ENCODE assay signal across 27 cellular contexts in genomic region chr3:24725514-24726255, GRCh38.
DNase-seq lines count a peak whose midpoint lies in the region; ATAC-seq and TF ChIP-seq lines count a peak whose summit lies in the region.
"Had no signal": no experiment of that assay in that cellular context is flagged by ENCODE, and none has a peak within 500 bp of the region (broad histone marks: within the 10 kb centered on the region; RNA-seq: fewer than 3 reads in every experiment).

No MANE protein-coding gene starts in this region.

- peaks cover 4% of the 10 kb centered on the region for H3K4me1 Mint-ChIP-seq in type B pancreatic cell (ENCODE audit: unreplicated experiment)
- no peaks in the 10 kb centered on the region for H3K4me1 Mint-ChIP-seq in activated CD8-positive, alpha-beta memory T cell treated with anti-CD3 and anti-CD28 coated beads, Interleukin-2, amount 10 ng/mL, durations not matched to agents 7 days and 5 days
- H3K4me1 Mint-ChIP-seq: CD4-positive, alpha-beta memory T cell; IgD-negative memory B cell had no signal

- CTCF ChIA-PET in PC-3 (lab: Charles Lee), result no interaction called here
- CTCF ChIA-PET in mammary epithelial cell (lab: Charles Lee; ENCODE audit: low non-redundant PET), result interaction anchor here (0.5 to 0.7 kb wide), 3 partner anchors 34 to 335 kb away, joined by 3 to 6 read pairs (median 3); no protein-coding TSS in a partner anchor
- CTCF ChIA-PET in activated CD8-positive, alpha-beta memory T cell treated with anti-CD3 and anti-CD28 coated beads, Interleukin-2, amount 10 ng/mL, durations not matched to agents 7 days and 5 days (lab: Charles Lee), result no interaction called here

- peak overlapping the region; percentile 64 for H3K27ac Mint-ChIP-seq in type B pancreatic cell
- no peak overlapping the region for H3K27ac Mint-ChIP-seq in activated CD8-positive, alpha-beta memory T cell treated with anti-CD3 and anti-CD28 coated beads, Interleukin-2, amount 10 ng/mL, durations not matched to agents 7 days and 5 days
- H3K27ac Mint-ChIP-seq: CD4-positive, alpha-beta memory T cell; IgD-negative memory B cell had no signal

- DNase-seq in PC-3 (peak; percentile 67), mammary epithelial cell (peak; percentile 58), hepatocyte (ENCODE audit: low spot score) (no peak), type B pancreatic cell (ENCODE audit: extremely low spot score, unreplicated experiment) (no peak), NCI-H82 treated with DMSO at 0.1 percent for 48 hours (lab: John Stamatoyannopoulos, UW; ENCODE audit: unreplicated experiment) (no peak)
- DNase-seq in activated CD8-positive, alpha-beta memory T cell treated with anti-CD3 and anti-CD28 coated beads, Interleukin-2, amount 10 ng/mL, durations not matched to agents 7 days and 5 days, result no peak
- DNase-seq: AML-193; CD4-positive, alpha-beta memory T cell; COR-L47; DMS79; EL; GF-D8; NCI-H1092; NCI-H1436; NCI-H187; NCI-H2081 treated with DMSO at 0.1 percent for 48 hours; NCI-H2171; NCI-H345; NCI-H524; NCI-H748 treated with DMSO at 0.1 percent for 48 hours; SHP77 had no signal

- H3K36me3 Mint-ChIP-seq in type B pancreatic cell, result no peaks in the 10 kb centered on the region
- no peaks in the 10 kb centered on the region for H3K36me3 Mint-ChIP-seq in activated CD8-positive, alpha-beta memory T cell treated with anti-CD3 and anti-CD28 coated beads, Interleukin-2, amount 10 ng/mL, durations not matched to agents 7 days and 5 days
- H3K36me3 Mint-ChIP-seq: CD4-positive, alpha-beta memory T cell; IgD-negative memory B cell had no signal

- H3K9ac ChIP-seq in PC-3 (ENCODE audit: low read length), result no peak overlapping the region
- H3K9ac ChIP-seq in mammary epithelial cell (ENCODE audit: insufficient read depth, low read length), result no peak overlapping the region
- H3K9ac ChIP-seq: BLaER1 treated with 17β-estradiol and CSF1 and Interleukin-3, amounts not matched to agents 10 nM and 100 nM; KMS-11 had no signal

- dilution Hi-C loops in mammary epithelial cell (cut with HindIII; ENCODE audit: low sequenced_read_pairs), result no loop called here

- no peaks in the 10 kb centered on the region for H3K36me3 ChIP-seq in PC-3 (ENCODE audit: low read depth, low read length)
- no peaks in the 10 kb centered on the region for H3K36me3 ChIP-seq in mammary epithelial cell (ENCODE audit: insufficient read depth, low read length)
- H3K36me3 ChIP-seq in hepatocyte (replicated peaks; ENCODE audit: insufficient read depth, low read depth), result no peaks in the 10 kb centered on the region
- H3K36me3 ChIP-seq: BLaER1 treated with 17β-estradiol and CSF1 and Interleukin-3, amounts not matched to agents 10 nM and 100 nM had no signal

- no peak overlapping the region for H3K4me3 Mint-ChIP-seq in type B pancreatic cell
- H3K4me3 Mint-ChIP-seq in activated CD8-positive, alpha-beta memory T cell treated with anti-CD3 and anti-CD28 coated beads, Interleukin-2, amount 10 ng/mL, durations not matched to agents 7 days and 5 days, result no peak overlapping the region
- H3K4me3 Mint-ChIP-seq: CD4-positive, alpha-beta memory T cell; IgD-negative memory B cell had no signal

- H3F3A ChIP-seq in PC-3 (ENCODE audit: low read length, unreplicated experiment), result no peaks in the 10 kb centered on the region

- H3K4me2 ChIP-seq in PC-3 (ENCODE audit: low read length) (no peak overlapping the region), mammary epithelial cell (ENCODE audit: insufficient read depth, low read depth, low read length) (peak overlapping the region; percentile 62), hepatocyte (no peak overlapping the region)
- H3K4me2 ChIP-seq: A549; BLaER1 treated with 17β-estradiol and CSF1 and Interleukin-3, amounts not matched to agents 10 nM and 100 nM; KMS-11 had no signal

- ATAC-seq in PC-3 (peak; percentile 61), GM18858 (IDR thresholded peaks at IDR 0.05; ENCODE audit: unreplicated experiment) (no peak)
- no peak for ATAC-seq in activated CD8-positive, alpha-beta memory T cell treated with anti-CD3 and anti-CD28 coated beads, Interleukin-2, amount 10 ng/mL, durations not matched to agents 7 days and 5 days
- ATAC-seq: A549 had no signal

- no TSS peak for BruUV-seq in PC-3 (replicated peaks; lab: Mats Ljungman, UMichigan)
- no TSS peak for BruUV-seq in mammary epithelial cell (replicated peaks; lab: Mats Ljungman, UMichigan)

- intact Hi-C loops in PC-3 (cut with micrococcal nuclease), result no loop called here
- intact Hi-C loops in mammary epithelial cell (cut with micrococcal nuclease), result no loop called here

- H3K79me2 ChIP-seq in PC-3 (ENCODE audit: low read length), result no peaks in the 10 kb centered on the region
- H3K79me2 ChIP-seq in mammary epithelial cell (ENCODE audit: insufficient read depth, low read length), result no peaks in the 10 kb centered on the region
- H3K79me2 ChIP-seq in hepatocyte, result no peaks in the 10 kb centered on the region

- TF ChIP-seq CTCF in PC-3 (conservative IDR thresholded peaks at IDR 0.05; ENCODE audit: low read depth, low read length) (no peak), mammary epithelial cell (conservative IDR thresholded peaks at IDR 0.05 in 1 of 2, IDR thresholded peaks at IDR 0.05 in 1 of 2; ENCODE audit: extremely low read depth in 1 of 2, insufficient read depth in 1 of 2, low read depth in 1 of 2, low read length in 2 of 2) (no peak), hepatocyte (IDR thresholded peaks at IDR 0.05; ENCODE audit: poor library complexity) (no peak), type B pancreatic cell (conservative IDR thresholded peaks at IDR 0.05) (no peak)

- peaks cover 4% of the 10 kb centered on the region for H3K9me3 Mint-ChIP-seq in type B pancreatic cell
- H3K9me3 Mint-ChIP-seq in activated CD8-positive, alpha-beta memory T cell treated with anti-CD3 and anti-CD28 coated beads, Interleukin-2, amount 10 ng/mL, durations not matched to agents 7 days and 5 days (ENCODE audit: low read depth), result no peaks in the 10 kb centered on the region

- no peaks in the 10 kb centered on the region for H3K27me3 Mint-ChIP-seq in type B pancreatic cell
- H3K27me3 Mint-ChIP-seq in activated CD8-positive, alpha-beta memory T cell treated with anti-CD3 and anti-CD28 coated beads, Interleukin-2, amount 10 ng/mL, durations not matched to agents 7 days and 5 days, result no peaks in the 10 kb centered on the region
- H3K27me3 Mint-ChIP-seq: CD4-positive, alpha-beta memory T cell; IgD-negative memory B cell had no signal

- no peaks in the 10 kb centered on the region for H3K9me3 ChIP-seq in PC-3 (ENCODE audit: low read length)
- no peaks in the 10 kb centered on the region for H3K9me3 ChIP-seq in mammary epithelial cell (replicated peaks; ENCODE audit: insufficient read depth, low read length)
- H3K9me3 ChIP-seq in hepatocyte (ENCODE audit: low read depth), result no peaks in the 10 kb centered on the region
- H3K9me3 ChIP-seq: A549; BLaER1 treated with 17β-estradiol and CSF1 and Interleukin-3, amounts not matched to agents 10 nM and 100 nM had no signal

- H3K9me2 ChIP-seq in PC-3 (replicated peaks; ENCODE audit: low read length) (no peaks in the 10 kb centered on the region), hepatocyte (replicated peaks; ENCODE audit: insufficient read depth) (no peaks in the 10 kb centered on the region)

- 36% methylated on average over 3 of the region's 3 CpGs for WGBS in mammary epithelial cell (ENCODE audit: low coverage, missing lambda C conversion rate)
- WGBS in hepatocyte (ENCODE audit: low lambda C conversion rate, missing lambda C conversion rate), result 46% methylated on average over 3 of the region's 3 CpGs

- H3K4me3 ChIP-seq in PC-3 (ENCODE audit: low read length) (no peak overlapping the region), mammary epithelial cell (replicated peaks in 1 of 3; ENCODE audit: insufficient read depth in 1 of 3, low read depth in 2 of 3, low read length in 3 of 3) (no peak overlapping the region), hepatocyte (no peak overlapping the region)
- H3K4me3 ChIP-seq: A549; BLaER1 treated with 17β-estradiol and CSF1 and Interleukin-3, amounts not matched to agents 10 nM and 100 nM had no signal

- H3K4me1 ChIP-seq in PC-3 (ENCODE audit: insufficient read depth, low read length), result peaks cover 6% of the 10 kb centered on the region
- peaks cover 15% of the 10 kb centered on the region for H3K4me1 ChIP-seq in mammary epithelial cell (ENCODE audit: insufficient read depth, low read length)
- H3K4me1 ChIP-seq in hepatocyte (ENCODE audit: insufficient read depth), result no peaks in the 10 kb centered on the region
- H3K4me1 ChIP-seq: A549; BLaER1 treated with 17β-estradiol and CSF1 and Interleukin-3, amounts not matched to agents 10 nM and 100 nM had no signal

- H4K20me1 ChIP-seq in PC-3 (ENCODE audit: low read length) (no peaks in the 10 kb centered on the region), mammary epithelial cell (ENCODE audit: insufficient read depth, low read length) (no peaks in the 10 kb centered on the region), hepatocyte (ENCODE audit: insufficient read depth, poor library complexity, severe bottlenecking) (no peaks in the 10 kb centered on the region)
- H4K20me1 ChIP-seq: BLaER1 treated with 17β-estradiol and CSF1 and Interleukin-3, amounts not matched to agents 10 nM and 100 nM had no signal

- in situ Hi-C loops in mammary epithelial cell (cut with MboI; ENCODE audit: low sequenced_read_pairs in 2 of 2), result no loop called here

- POLR2A ChIA-PET in PC-3 (lab: Charles Lee; ENCODE audit: unreplicated experiment), result interaction anchor here (0.6 kb wide), 1 partner anchor 589 kb away, joined by 3 read pairs; no protein-coding TSS in a partner anchor

- H2AFZ ChIP-seq in PC-3 (ENCODE audit: low read length) (no peak overlapping the region), mammary epithelial cell (ENCODE audit: low read depth, low read length) (peak overlapping the region; percentile 79), hepatocyte (no peak overlapping the region)

- H3K27ac ChIP-seq in PC-3 (ENCODE audit: low read length) (no peak overlapping the region), mammary epithelial cell (ENCODE audit: insufficient read depth, low read depth, low read length) (peak overlapping the region; percentile 36), hepatocyte (peak overlapping the region; percentile 41)
- H3K27ac ChIP-seq: A549; BLaER1 treated with 17β-estradiol and CSF1 and Interleukin-3, amounts not matched to agents 10 nM and 100 nM; HL-60; KMS-11 had no signal

- no peaks in the 10 kb centered on the region; the same call in 1 of the 2 replicates for H3K27me3 ChIP-seq in PC-3 (ENCODE audit: low read length)
- H3K27me3 ChIP-seq in mammary epithelial cell (ENCODE audit: insufficient read depth, low read length), result no peaks in the 10 kb centered on the region
- H3K27me3 ChIP-seq in hepatocyte, result no peaks in the 10 kb centered on the region
- H3K27me3 ChIP-seq: BLaER1 treated with 17β-estradiol and CSF1 and Interleukin-3, amounts not matched to agents 10 nM and 100 nM had no signal

Comparison
In these comparisons a context has a peak if more than half of its experiments do, and no peak if none do; other contexts are left out.
1. DNase-seq: peak in PC-3 (single experiment) and mammary epithelial cell (single experiment); none in hepatocyte (single experiment), type B pancreatic cell (single experiment), NCI-H82 treated with DMSO at 0.1 percent for 48 hours (single experiment) and activated CD8-positive, alpha-beta memory T cell treated with anti-CD3 and anti-CD28 coated beads, Interleukin-2, amount 10 ng/mL, durations not matched to agents 7 days and 5 days (single experiment).